13 cellular contexts compared by ENCODE assay signal in genomic region chr9:112831281-112831851, GRCh38. TPM values are rescaled to one million over a fixed set of nuclear protein-coding genes. Genes with fewer than 3 reads are reported as not detected.
A peak's percentile ranks its signal among the peaks of the same experiment; 100 is the strongest.
DNase-seq lines count a peak whose midpoint lies in the region; ATAC-seq and TF ChIP-seq lines count a peak whose summit lies in the region.
"Had no signal": no experiment of that assay in that cellular context is flagged by ENCODE, and none has a peak within 500 bp of the region (broad histone marks: within the 10 kb centered on the region; RNA-seq: fewer than 3 reads in every experiment).

No MANE protein-coding gene starts in this region.

- H3K4me3 ChIP-seq in GM23248 (no peak overlapping the region), fibroblast of the aortic adventitia (ENCODE audit: low read depth, low read length) (no peak overlapping the region), stomach (no peak overlapping the region)
- H3K4me3 ChIP-seq: gastrocnemius medialis, smooth muscle cell had no signal

- H3K9me3 ChIP-seq in GM23248 (ENCODE audit: low read depth) = no peaks in the 10 kb centered on the region
- no peaks in the 10 kb centered on the region for H3K9me3 ChIP-seq in stomach
- H3K9me3 ChIP-seq: gastrocnemius medialis had no signal

- H3K4me2 ChIP-seq in GM23248 (ENCODE audit: unreplicated experiment) = no peak overlapping the region
- H3K4me2 ChIP-seq: smooth muscle cell had no signal

- H3K4me3 Mint-ChIP-seq in activated naive CD8-positive, alpha-beta T cell treated with anti-CD3 and anti-CD28 coated beads, Interleukin-2, amount 50 U/mL, for 24 hours = no peak overlapping the region
- H3K4me3 Mint-ChIP-seq: stimulated activated effector memory CD8-positive, alpha-beta T cell treated with anti-CD3 and anti-CD28 coated beads, Interleukin-12 subunit alpha, Interleukin-12 subunit beta, amount 100 ng/mL, for 72 hours had no signal

- no peaks in the 10 kb centered on the region for H3K9me3 Mint-ChIP-seq in activated naive CD8-positive, alpha-beta T cell treated with anti-CD3 and anti-CD28 coated beads, Interleukin-2, amount 50 U/mL, for 24 hours
- H3K9me3 Mint-ChIP-seq: stimulated activated effector memory CD8-positive, alpha-beta T cell treated with anti-CD3 and anti-CD28 coated beads, Interleukin-12 subunit alpha, Interleukin-12 subunit beta, amount 100 ng/mL, for 72 hours had no signal

- WGBS in GM23248 (ENCODE audit: low coverage in 1 of 2, low lambda C conversion rate in 2 of 2, missing lambda C conversion rate in 2 of 2), 2 experiments = 88 to 92% methylated on average over 4 to 5 of the region's 5 CpGs
- WGBS in stomach, 5 donors = 23 to 45% (median 31%) methylated on average over 5 of the region's 5 CpGs

- no peaks in the 10 kb centered on the region for H4K20me1 ChIP-seq in GM23248 (ENCODE audit: insufficient read depth)

- H3K36me3 ChIP-seq in GM23248 (ENCODE audit: low read depth) (0 out of 2 replicates have a peak, but pooled peaks cover 7% of the 10 kb centered on the region), stomach (peaks cover 3 to 17% (median 9%) of the 10 kb centered on the region in 4 donors)
- H3K36me3 ChIP-seq: gastrocnemius medialis had no signal

- H3K4me1 ChIP-seq in GM23248 (ENCODE audit: insufficient read depth) = no peaks in the 10 kb centered on the region
- H3K4me1 ChIP-seq in stomach = peaks cover 18 to 28% (median 26%) of the 10 kb centered on the region in 4 donors
- H3K4me1 ChIP-seq: gastrocnemius medialis had no signal

- TF ChIP-seq EP300 in stomach (IDR thresholded peaks at IDR 0.05) = no peak

- DNase-seq in GM23248 (peak; percentile 13), NOMO-1 treated with DMSO at 0.1 percent for 48 hours (lab: John Stamatoyannopoulos, UW; ENCODE audit: unreplicated experiment) (peak; percentile 46), fibroblast of the aortic adventitia (ENCODE audit: low read depth) (peak; percentile 59), stomach (peak; percentile 77), omental fat pad (ENCODE audit: low spot score) (no peak)
- DNase-seq in activated naive CD8-positive, alpha-beta T cell treated with anti-CD3 and anti-CD28 coated beads, Interleukin-2, amount 50 U/mL, for 24 hours = no peak
- DNase-seq: NCI-H146 had no signal

- peaks cover 34% of the 10 kb centered on the region for H3K79me2 ChIP-seq in GM23248 (ENCODE audit: insufficient read depth)

- no peak for ATAC-seq in activated naive CD8-positive, alpha-beta T cell treated with anti-CD3 and anti-CD28 coated beads, Interleukin-2, amount 50 U/mL, for 24 hours
- ATAC-seq in omental fat pad (ENCODE audit: low FRiP score) = no peak
- no peak for ATAC-seq in GM18511 (IDR thresholded peaks at IDR 0.05; ENCODE audit: unreplicated experiment)
- ATAC-seq: gastrocnemius medialis; stimulated activated effector memory CD8-positive, alpha-beta T cell treated with anti-CD3 and anti-CD28 coated beads, Interleukin-12 subunit alpha, Interleukin-12 subunit beta, amount 100 ng/mL, for 72 hours had no signal

- H3K27me3 ChIP-seq in GM23248 (replicated peaks; ENCODE audit: insufficient read depth) (no peaks in the 10 kb centered on the region), stomach (no peaks in the 10 kb centered on the region)
- H3K27me3 ChIP-seq: gastrocnemius medialis had no signal

- H3K4me1 Mint-ChIP-seq in activated naive CD8-positive, alpha-beta T cell treated with anti-CD3 and anti-CD28 coated beads, Interleukin-2, amount 50 U/mL, for 24 hours = no peaks in the 10 kb centered on the region
- H3K4me1 Mint-ChIP-seq: stimulated activated effector memory CD8-positive, alpha-beta T cell treated with anti-CD3 and anti-CD28 coated beads, Interleukin-12 subunit alpha, Interleukin-12 subunit beta, amount 100 ng/mL, for 72 hours had no signal

- no peak for TF ChIP-seq POLR2A in stomach (IDR thresholded peaks at IDR 0.05)

- no peaks in the 10 kb centered on the region for H3K27me3 Mint-ChIP-seq in activated naive CD8-positive, alpha-beta T cell treated with anti-CD3 and anti-CD28 coated beads, Interleukin-2, amount 50 U/mL, for 24 hours

- H3K9me2 ChIP-seq in GM23248 (ENCODE audit: insufficient read depth) = no peaks in the 10 kb centered on the region

- no peak overlapping the region for H2AFZ ChIP-seq in GM23248

- intact Hi-C loops in stomach (cut with DNase I; ENCODE audit: low total_unique reads) = no loop called here

- no peaks in the 10 kb centered on the region for H3F3A ChIP-seq in GM23248 (ENCODE audit: insufficient read depth)

- H3K36me3 Mint-ChIP-seq in activated naive CD8-positive, alpha-beta T cell treated with anti-CD3 and anti-CD28 coated beads, Interleukin-2, amount 50 U/mL, for 24 hours (ENCODE audit: low read depth) = peaks cover 2% of the 10 kb centered on the region
- H3K36me3 Mint-ChIP-seq: stimulated activated effector memory CD8-positive, alpha-beta T cell treated with anti-CD3 and anti-CD28 coated beads, Interleukin-12 subunit alpha, Interleukin-12 subunit beta, amount 100 ng/mL, for 72 hours had no signal

- H3K9ac ChIP-seq in GM23248 = no peak overlapping the region

- H3K27ac ChIP-seq in GM23248 = no peak overlapping the region
- peak overlapping the region; percentile 73 to 94 (median 81) for H3K27ac ChIP-seq in stomach
- H3K27ac ChIP-seq: gastrocnemius medialis, HL-60 had no signal

- in situ Hi-C loops in GM23248 (cut with MboI) = no loop called here

- no peak for TF ChIP-seq CTCF in fibroblast of the aortic adventitia (IDR thresholded peaks at IDR 0.05; ENCODE audit: insufficient read depth, low read length)
- TF ChIP-seq CTCF in stomach (IDR thresholded peaks at IDR 0.05) = no peak
- no peak for TF ChIP-seq CTCF in omental fat pad (IDR thresholded peaks at IDR 0.05)

- no peak overlapping the region for H3K27ac Mint-ChIP-seq in activated naive CD8-positive, alpha-beta T cell treated with anti-CD3 and anti-CD28 coated beads, Interleukin-2, amount 50 U/mL, for 24 hours
- H3K27ac Mint-ChIP-seq: stimulated activated effector memory CD8-positive, alpha-beta T cell treated with anti-CD3 and anti-CD28 coated beads, Interleukin-12 subunit alpha, Interleukin-12 subunit beta, amount 100 ng/mL, for 72 hours had no signal

RNA-seq across cellular contexts. Expression of gene SLC46A2, which starts 59.3 kb away (rescaled TPM):
- total RNA-seq in GM23248 (2014; rRNA removed; shearing (Covaris generic)) = not detected in 2 replicates
- 0.10 TPM in 1 of 2 replicates, not detected in the other for polyA plus RNA-seq in GM23248 (2016; fragmentation: Nextera tagmentation; extraction: Ambion mirVana)
- not detected in 2 replicates for total RNA-seq in fibroblast of the aortic adventitia (ENCODE audit: low replicate concordance)
- total RNA-seq in stomach = not detected
- under 1 TPM in 1 of 3 donors, not detected in 2; 0.20 TPM for polyA plus RNA-seq in stomach
- total RNA-seq in omental fat pad = 1 to 10 TPM in 1 of 4 donors, under 1 TPM in 1, not detected in 2; 0.36 to 1.3 TPM
- total RNA-seq: Daoy, smooth muscle cell had no signal
- polyA plus RNA-seq: smooth muscle cell had no signal

Comparison
In these comparisons a context has a peak if more than half of its experiments do, and no peak if none do; other contexts are left out.
1. DNase-seq: peak in GM23248 (single experiment), NOMO-1 treated with DMSO at 0.1 percent for 48 hours (single experiment), fibroblast of the aortic adventitia (single experiment) and stomach (single experiment); none in activated naive CD8-positive, alpha-beta T cell treated with anti-CD3 and anti-CD28 coated beads, Interleukin-2, amount 50 U/mL, for 24 hours (single experiment) and omental fat pad (single experiment).